Comparison of ENCODE assay signal across 8 cellular contexts in genomic region chr15:33292718-33293307, GRCh38. TPM values are rescaled to one million over a fixed set of nuclear protein-coding genes. Genes with fewer than 3 reads are reported as not detected.
DNase-seq lines count a peak whose midpoint lies in the region; ATAC-seq, FAIRE-seq and TF ChIP-seq lines count a peak whose summit lies in the region.

No MANE protein-coding gene starts in this region.

- FAIRE-seq in GM12878 (lab: Jason Lieb, UNC) = peak; percentile 80
- peak; percentile 73 for FAIRE-seq in keratinocyte (lab: Jason Lieb, UNC)

- no peaks in the 10 kb centered on the region for H3K9me1 ChIP-seq in keratinocyte (ENCODE audit: control insufficient read depth, extremely low read depth, insufficient read depth, low read length)

- SMC1A ChIA-PET in GM12878 (lab: Charles Lee; ENCODE audit: uncharacterized antibody, unreplicated experiment) = interaction anchor here (0.6 to 4.5 kb wide), 28 partner anchors 10 to 478 kb away, joined by 3 to 63 read pairs (median 4); no protein-coding TSS in a partner anchor

- H3K36me3 ChIP-seq in Peyer's patch = no peaks in the 10 kb centered on the region
- H3K36me3 ChIP-seq in GM12878 (ENCODE audit: control insufficient read depth in 2 of 2, insufficient read depth in 2 of 2, low read length in 1 of 2) = no peaks in the 10 kb centered on the region
- H3K36me3 ChIP-seq in keratinocyte (ENCODE audit: control insufficient read depth in 2 of 2, extremely low read depth in 1 of 2, insufficient read depth in 2 of 2, low read length in 2 of 2) = no peaks in the 10 kb centered on the region

- no TSS peak for BruUV-seq in GM12878 (replicated peaks; lab: Mats Ljungman, UMichigan)

- POLR2A ChIA-PET in GM12878 (lab: Charles Lee) = no interaction called here

- H3K4me1 ChIP-seq in Peyer's patch = no peaks in the 10 kb centered on the region
- no peaks in the 10 kb centered on the region for H3K4me1 ChIP-seq in GM12878 (ENCODE audit: control insufficient read depth, insufficient read depth, low read length)
- H3K4me1 ChIP-seq in keratinocyte (ENCODE audit: control insufficient read depth, extremely low read depth, insufficient read depth, low read length) = peaks cover 26% of the 10 kb centered on the region

- H3K27ac ChIP-seq in Peyer's patch (no peak overlapping the region), GM12878 (ENCODE audit: control insufficient read depth, insufficient read depth) (no peak overlapping the region), keratinocyte (ENCODE audit: control insufficient read depth, insufficient read depth, low read length) (no peak overlapping the region)

- RAD21 ChIA-PET in GM12878 (lab: Charles Lee; ENCODE audit: unreplicated experiment) = interaction anchor here (0.7 to 7.5 kb wide), 20 partner anchors 8 to 444 kb away, joined by 3 to 93 read pairs (median 4); no protein-coding TSS in a partner anchor

- no peak overlapping the region for H2AFZ ChIP-seq in GM12878 (ENCODE audit: control insufficient read depth, low read depth, low read length)
- no peak overlapping the region for H2AFZ ChIP-seq in keratinocyte (ENCODE audit: control insufficient read depth, low read length)

- H3K4me3 ChIP-seq in Jurkat, Clone E6-1 (ENCODE audit: low read length) = no peak overlapping the region
- H3K4me3 ChIP-seq in Peyer's patch (no peak overlapping the region), GM12878 (no peak overlapping the region), keratinocyte (ENCODE audit: control insufficient read depth in 2 of 3, extremely low read depth in 1 of 3, insufficient read depth in 2 of 3, low read depth in 1 of 3, low read length in 3 of 3) (no peak overlapping the region)

- H3K79me2 ChIP-seq in GM12878 (ENCODE audit: control insufficient read depth, insufficient read depth, low read length) = no peaks in the 10 kb centered on the region
- no peaks in the 10 kb centered on the region for H3K79me2 ChIP-seq in keratinocyte (ENCODE audit: control insufficient read depth, insufficient read depth, low read length)

- H3K4me2 ChIP-seq in GM12878 (ENCODE audit: control insufficient read depth, insufficient read depth) (no peak overlapping the region), keratinocyte (ENCODE audit: control insufficient read depth, extremely low read depth, insufficient read depth, low read depth, low read length) (no peak overlapping the region)

- TF ChIP-seq POLR2A in Peyer's patch (IDR thresholded peaks at IDR 0.05) = no peak
- no peak for TF ChIP-seq POLR2A in GM12878 (IDR thresholded peaks at IDR 0.05; ENCODE audit: low read depth, low read length)

- no peaks in the 10 kb centered on the region for H3K27me3 ChIP-seq in Peyer's patch
- H3K27me3 ChIP-seq in GM12878 (replicated peaks in 1 of 2; ENCODE audit: control insufficient read depth in 2 of 2, insufficient read depth in 2 of 2, low read length in 1 of 2) = no peaks in the 10 kb centered on the region; a peak in 1 of 4 replicates
- H3K27me3 ChIP-seq in keratinocyte (ENCODE audit: control insufficient read depth, extremely low read depth, insufficient read depth, low read length) = no peaks in the 10 kb centered on the region

- H3K9ac ChIP-seq in GM12878 (ENCODE audit: control insufficient read depth, insufficient read depth, low read length) (no peak overlapping the region), keratinocyte (ENCODE audit: control insufficient read depth, extremely low read depth, insufficient read depth, low read length) (no peak overlapping the region)

- ATAC-seq in GM12878 = peak; percentile 87
- ATAC-seq in HG03521 (IDR thresholded peaks at IDR 0.05; ENCODE audit: unreplicated experiment) = no peak
- ATAC-seq in GM18511 (IDR thresholded peaks at IDR 0.05; ENCODE audit: unreplicated experiment) = no peak

- dilution Hi-C loops in keratinocyte (cut with MboI; ENCODE audit: extremely low pct_ligation_motif_present, low sequenced_read_pairs) = no loop called here

- in situ Hi-C loops in GM12878 (cut with MboI) = loop anchor here (10.0 kb wide), 1 partner anchor 402 kb away; no protein-coding TSS in a partner anchor

- CTCF ChIA-PET in GM12878 (lab: Yijun Ruan, JAX) = interaction anchor here (0.6 to 8.0 kb wide), 48 partner anchors 8 to 588 kb away, joined by 3 to 153 read pairs (median 4); no protein-coding TSS in a partner anchor

- no peaks in the 10 kb centered on the region for H3K9me3 ChIP-seq in Peyer's patch
- no peaks in the 10 kb centered on the region for H3K9me3 ChIP-seq in GM12878 (replicated peaks; ENCODE audit: control insufficient read depth, insufficient read depth, low read length)
- no peaks in the 10 kb centered on the region for H3K9me3 ChIP-seq in keratinocyte (ENCODE audit: control insufficient read depth, low read depth, low read length)

- peak; percentile 77 for DNase-seq in ELR (ENCODE audit: low read depth)
- peak; percentile 56 for DNase-seq in Jurkat, Clone E6-1 (ENCODE audit: low read depth, low spot score)
- DNase-seq in Peyer's patch = peak in 1 of 3 donors; percentile 63
- no peak for DNase-seq in GM12878 (ENCODE audit: low read depth, low spot score)
- DNase-seq in keratinocyte (ENCODE audit: low read depth, low spot score) = no peak
- DNase-seq in stimulated activated CD8-positive, alpha-beta memory T cell treated with anti-CD3 and anti-CD28 coated beads, Interleukin-12 subunit alpha, Interleukin-12 subunit beta, amount 100 ng/mL, for 24 hours (ENCODE audit: extremely low read depth) = peak; percentile 21

- TF ChIP-seq CTCF in Peyer's patch (IDR thresholded peaks at IDR 0.05) (peak in 4 of 6 experiments; percentile 36 to 56 (median 51)), GM12878 (IDR thresholded peaks at IDR 0.05 in 2 of 3, conservative IDR thresholded peaks at IDR 0.05 in 1 of 3; ENCODE audit: control insufficient read depth in 2 of 3, extremely low read depth in 1 of 3, insufficient read depth in 1 of 3, low read depth in 3 of 3, low read length in 3 of 3) (peak; percentile 60 to 73 (median 67); a peak in 5 of 6 replicates), keratinocyte (optimal IDR thresholded peaks at IDR 0.05 in 1 of 3, IDR thresholded peaks at IDR 0.05 in 1 of 3, conservative IDR thresholded peaks at IDR 0.05 in 1 of 3; ENCODE audit: extremely low read depth in 1 of 3, insufficient read depth in 2 of 3, low read length in 3 of 3) (peak; percentile 56 to 74 (median 60))

- intact Hi-C loops in GM12878 (cut with micrococcal nuclease; ENCODE audit: unreplicated experiment) = loop anchor here (1.0 kb wide), 2 partner anchors 382 to 407 kb away; no protein-coding TSS in a partner anchor

- 22% methylated on average over 7 of the region's 7 CpGs for WGBS in GM12878 (ENCODE audit: insufficient coverage, insufficient replicate concordance, low lambda C conversion rate, missing lambda C conversion rate)

- no peak for TF ChIP-seq EP300 in GM12878 (IDR thresholded peaks at IDR 0.05; ENCODE audit: borderline replicate concordance in 1 of 2, control insufficient read depth in 1 of 2, low read depth in 2 of 2, low read length in 2 of 2)

- TF ChIP-seq RAD21 in GM12878 (IDR thresholded peaks at IDR 0.05; ENCODE audit: insufficient read depth, low read depth, low read length) = peak; percentile 87

- H4K20me1 ChIP-seq in GM12878 (ENCODE audit: control insufficient read depth, insufficient read depth) (no peaks in the 10 kb centered on the region), keratinocyte (ENCODE audit: control insufficient read depth, extremely low read depth, insufficient read depth, low read length) (no peaks in the 10 kb centered on the region)

TF ChIP-seq in GM12878, 131 proteins besides CTCF, POLR2A, EP300 and RAD21 (continues in another document):
- TF ChIP-seq E2F4 (IDR thresholded peaks at IDR 0.05; ENCODE audit: low read depth, low read length) = no peak
- no peak for TF ChIP-seq MEF2B (IDR thresholded peaks at IDR 0.05; ENCODE audit: partially characterized antibody, poor library complexity, severe bottlenecking)

RNA-seq across cellular contexts. Expression of gene RYR3, which starts 18.0 kb away (rescaled TPM):
- polyA plus RNA-seq in Jurkat, Clone E6-1 (2012; ENCODE audit: insufficient read depth, insufficient read length) = 1.2 TPM
- total RNA-seq in Peyer's patch (1 to 10 TPM in 3 of 4 donors, under 1 TPM in 1; 0.18 to 3.3 (median 2.3) TPM), GM12878 (2014; rRNA removed) (not detected in 2 replicates), GM12878 (2014; rRNA removed; fragmentation: Illumina TruSeq; extraction: Trizol) (under 0.01 TPM in 1 of 2 replicates, not detected in the other), GM12878 (2021) (not detected in 2 replicates)
- total RNA-seq in GM12878 (2013; cell fraction: nucleolus; rRNA removed) = not detected in 2 replicates
- not detected for polyA plus RNA-seq in GM12878 (2011; ENCODE audit: low read depth)
- polyA plus RNA-seq in GM12878 (2011; rRNA removed) (0.03 and 0.20 TPM in 2 replicates), GM12878 (2014; fragmentation: Illumina TruSeq; extraction: Trizol) (not detected in 2 replicates), GM12878 (2014; fragmentation: Nextera tagmentation; extraction: Ambion mirVana) (under 1 TPM; 0.11 to 0.16 TPM), GM12878 (2014; rRNA removed) (not detected in 2 replicates), GM12878 (2016; fragmentation: Nextera tagmentation; extraction: Ambion mirVana) (under 1 TPM in 1 of 2 experiments, not detected in 1; 0.44 TPM), keratinocyte (0.01 to 0.09 TPM (median 0.04 TPM) in 3 replicates)
- 0.01 and 0.02 TPM in 2 replicates for polyA plus RNA-seq in GM12878 (2011; cell fraction: cytosol; rRNA removed)
- polyA plus RNA-seq in GM12878 (2011; cell fraction: nucleus; rRNA removed) = 0.16 TPM in 2 replicates
- polyA plus RNA-seq in GM12878 (2012) = 0.10 and 0.22 TPM in 2 replicates
- polyA minus RNA-seq in GM12878 (2011; rRNA and poly(A)+ RNA removed) = 0.05 and 0.15 TPM in 2 replicates
- polyA minus RNA-seq in GM12878 (2011; cell fraction: cytosol; rRNA and poly(A)+ RNA removed) = not detected in 2 replicates
- 0.12 and 0.19 TPM in 2 replicates for polyA minus RNA-seq in GM12878 (2011; cell fraction: nucleus; rRNA and poly(A)+ RNA removed)
- not detected for polyA plus RNA-seq in keratinocyte (2011; ENCODE audit: low read depth)
- under 0.01 and 0.01 TPM in 2 replicates for polyA plus RNA-seq in keratinocyte (2011; cell fraction: cytosol; rRNA removed)
- 0.09 and 0.25 TPM in 2 replicates for polyA plus RNA-seq in keratinocyte (2011; cell fraction: nucleus; rRNA removed)
- polyA plus RNA-seq in keratinocyte (2012; ENCODE audit: low replicate concordance) = 0.31 and 0.32 TPM in 2 replicates
- polyA minus RNA-seq in keratinocyte = 0.06 to 0.10 TPM (median 0.07 TPM) in 3 replicates
- polyA minus RNA-seq in keratinocyte (2011; cell fraction: cytosol; rRNA and poly(A)+ RNA removed) = not detected
- 0.16 and 0.21 TPM in 2 replicates for polyA minus RNA-seq in keratinocyte (2011; cell fraction: nucleus; rRNA and poly(A)+ RNA removed)

Comparison
In these comparisons a context has a peak if more than half of its experiments do, and no peak if none do; other contexts are left out.
1. DNase-seq: peak in ELR (single experiment), Jurkat, Clone E6-1 (single experiment) and stimulated activated CD8-positive, alpha-beta memory T cell treated with anti-CD3 and anti-CD28 coated beads, Interleukin-12 subunit alpha, Interleukin-12 subunit beta, amount 100 ng/mL, for 24 hours (single experiment); none in GM12878 (single experiment) and keratinocyte (single experiment).
2. Peak in every context shown above with its lines, with median percentiles within 50 percentile points of each other: CTCF ChIP-seq.